ENCODE assay signal across 5 cellular contexts in the genomic region with DNA sequence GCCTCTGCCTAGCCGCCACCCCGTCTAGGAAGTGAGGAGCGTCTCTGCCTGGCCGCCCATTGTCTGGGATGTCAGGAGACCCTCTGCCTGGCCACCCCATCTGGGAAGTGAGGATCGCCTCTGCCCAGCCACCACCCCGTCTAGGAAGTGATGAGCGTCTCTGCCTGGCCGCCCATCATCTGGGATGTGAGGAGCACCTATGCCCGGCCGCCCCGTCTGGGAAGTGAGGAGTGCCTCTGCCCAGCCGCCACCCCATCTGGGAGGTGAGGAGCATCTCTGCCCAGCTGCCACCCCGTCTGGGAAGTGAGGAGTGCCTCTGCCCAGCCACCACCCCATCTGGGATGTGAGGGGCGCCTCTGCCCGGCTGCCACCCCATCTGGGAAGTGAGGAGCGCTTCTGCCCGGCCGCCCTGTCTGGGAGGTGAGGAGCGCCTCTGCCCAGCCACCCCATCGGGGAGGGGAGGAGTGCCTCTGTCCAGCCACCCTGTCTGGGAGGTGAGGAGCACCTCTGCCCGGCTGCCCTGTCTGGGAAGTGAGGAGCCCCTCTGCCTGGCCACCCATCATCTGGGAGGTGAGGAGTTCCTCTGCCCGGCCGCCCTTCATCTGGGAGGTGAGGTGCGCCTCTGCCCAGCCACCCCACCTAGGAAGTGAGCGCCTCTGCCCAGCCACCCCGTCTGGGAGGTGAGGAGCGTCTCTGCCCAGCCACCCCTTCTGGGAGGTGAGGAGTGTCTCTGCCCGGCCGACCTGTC. TPM values are rescaled to one million over a fixed set of nuclear protein-coding genes. Genes with fewer than 3 reads are reported as not detected.
"Had no signal": no experiment of that assay in that cellular context is flagged by ENCODE, and none has a peak within 500 bp of the region (broad histone marks: within the 10 kb centered on the region; RNA-seq: fewer than 3 reads in every experiment).

No MANE protein-coding gene starts in this region.

RNA-seq across cellular contexts. Expression of gene SLAMF6, which starts 8.9 kb away (rescaled TPM):
- total RNA-seq: ascending aorta, astrocyte, bronchial epithelial cell, cardiac muscle cell, cerebellum had no signal
- polyA plus RNA-seq: cardiac muscle cell had no signal

RNA-seq across cellular contexts. Expression of gene CD84, which starts 47.3 kb away (rescaled TPM):
- total RNA-seq: astrocyte, bronchial epithelial cell, cardiac muscle cell had no signal
- polyA plus RNA-seq: cardiac muscle cell had no signal
